20 cellular contexts compared by ENCODE assay signal in genomic region chr10:32295027-32295426, GRCh38. TPM values are rescaled to one million over a fixed set of nuclear protein-coding genes. Genes with fewer than 3 reads are reported as not detected.
DNase-seq lines count a peak whose midpoint lies in the region; ATAC-seq and TF ChIP-seq lines count a peak whose summit lies in the region.
"Had no signal": no experiment of that assay in that cellular context is flagged by ENCODE, and none has a peak within 500 bp of the region (broad histone marks: within the 10 kb centered on the region; RNA-seq: fewer than 3 reads in every experiment).

No MANE protein-coding gene starts in this region.

- H3K27me3 Mint-ChIP-seq in activated naive CD4-positive, alpha-beta T cell treated with anti-CD3 and anti-CD28 coated beads, Interleukin-2, amount 50 U/mL, for 24 hours: no peaks in the 10 kb centered on the region
- no peaks in the 10 kb centered on the region for H3K27me3 Mint-ChIP-seq in activated CD8-positive, alpha-beta T cell treated with anti-CD3 and anti-CD28 coated beads for 36 hours
- H3K27me3 Mint-ChIP-seq in stimulated activated naive CD8-positive, alpha-beta T cell treated with anti-CD3 and anti-CD28 coated beads, Interleukin-15, Interleukin-2, amounts not matched to agents 100 ng/mL and 50 ng/mL, for 24 hours: no peaks in the 10 kb centered on the region

- intact Hi-C loops in activated CD8-positive, alpha-beta T cell treated with anti-CD3 and anti-CD28 coated beads for 36 hours (cut with micrococcal nuclease): no loop called here

- H3F3A ChIP-seq in GM23248 (ENCODE audit: insufficient read depth): peaks cover 19% of the 10 kb centered on the region

- CTCF ChIA-PET in activated CD8-positive, alpha-beta T cell treated with anti-CD3 and anti-CD28 coated beads for 36 hours (lab: Charles Lee): interaction anchor here (1.0 to 1.5 kb wide), 3 partner anchors 19 to 75 kb away, joined by 3 read pairs; no protein-coding TSS in a partner anchor

- DNase-seq in activated naive CD4-positive, alpha-beta T cell (lab: John Stamatoyannopoulos, UW): no peak
- DNase-seq in activated CD8-positive, alpha-beta T cell treated with anti-CD3 and anti-CD28 coated beads for 36 hours: no peak
- DNase-seq in left lobe of liver (ENCODE audit: low spot score): no peak
- DNase-seq in COLO668 (lab: John Stamatoyannopoulos, UW; ENCODE audit: unreplicated experiment): no peak
- no peak for DNase-seq in central memory CD4-positive, alpha-beta T cell
- DNase-seq in GM23248: no peak
- DNase-seq: activated CD4-positive, alpha-beta T cell treated with anti-CD3 and anti-CD28 coated beads for 1 hour; activated CD8-positive, alpha-beta memory T cell treated with anti-CD3 and anti-CD28 coated beads, Interleukin-2, amount 50 U/mL, for 48 hours; brain microvascular endothelial cell; MV-4-11; NCI-H187 treated with DMSO at 0.1 percent for 48 hours; NCI-H446 treated with DMSO at 0.1 percent for 48 hours; NK-92 treated with Interleukin-12 subunit alpha and Interleukin-12 subunit beta, amount 100 ng/mL, for 24 hours; spleen; stimulated activated CD4-positive, alpha-beta T cell treated with anti-CD3 and anti-CD28 coated beads, Interleukin-4, amount 100 ng/mL, for 4 hours had no signal

- H3K27me3 ChIP-seq in GM23248 (replicated peaks; ENCODE audit: insufficient read depth): no peaks in the 10 kb centered on the region
- H3K27me3 ChIP-seq: brain microvascular endothelial cell, hepatocyte, neural progenitor cell, spleen, vagina had no signal

- no peak overlapping the region for H3K4me3 ChIP-seq in GM23248
- H3K4me3 ChIP-seq: hepatocyte, neural progenitor cell, spleen, vagina had no signal

- no peak overlapping the region for H3K9ac ChIP-seq in GM23248
- H3K9ac ChIP-seq: neural progenitor cell had no signal

- ATAC-seq in activated CD8-positive, alpha-beta T cell treated with anti-CD3 and anti-CD28 coated beads for 36 hours: peak; percentile 56
- peak; percentile 94 for ATAC-seq in left lobe of liver

- H3K36me3 ChIP-seq in GM23248 (ENCODE audit: low read depth): peaks cover 21% of the 10 kb centered on the region

- no peaks in the 10 kb centered on the region for H3K9me3 Mint-ChIP-seq in activated naive CD4-positive, alpha-beta T cell treated with anti-CD3 and anti-CD28 coated beads, Interleukin-2, amount 50 U/mL, for 24 hours
- no peaks in the 10 kb centered on the region for H3K9me3 Mint-ChIP-seq in activated CD8-positive, alpha-beta T cell treated with anti-CD3 and anti-CD28 coated beads for 36 hours
- H3K9me3 Mint-ChIP-seq in stimulated activated naive CD8-positive, alpha-beta T cell treated with anti-CD3 and anti-CD28 coated beads, Interleukin-15, Interleukin-2, amounts not matched to agents 100 ng/mL and 50 ng/mL, for 24 hours: no peaks in the 10 kb centered on the region

- H3K36me3 Mint-ChIP-seq in activated naive CD4-positive, alpha-beta T cell treated with anti-CD3 and anti-CD28 coated beads, Interleukin-2, amount 50 U/mL, for 24 hours: peaks cover 9% of the 10 kb centered on the region
- H3K36me3 Mint-ChIP-seq in activated CD8-positive, alpha-beta T cell treated with anti-CD3 and anti-CD28 coated beads for 36 hours (ENCODE audit: low read depth): peaks cover 15% of the 10 kb centered on the region
- peaks cover 20% of the 10 kb centered on the region for H3K36me3 Mint-ChIP-seq in stimulated activated naive CD8-positive, alpha-beta T cell treated with anti-CD3 and anti-CD28 coated beads, Interleukin-15, Interleukin-2, amounts not matched to agents 100 ng/mL and 50 ng/mL, for 24 hours (ENCODE audit: low read depth)

- peaks cover 49% of the 10 kb centered on the region for H3K4me1 Mint-ChIP-seq in activated naive CD4-positive, alpha-beta T cell treated with anti-CD3 and anti-CD28 coated beads, Interleukin-2, amount 50 U/mL, for 24 hours
- peaks cover 39% of the 10 kb centered on the region for H3K4me1 Mint-ChIP-seq in activated CD8-positive, alpha-beta T cell treated with anti-CD3 and anti-CD28 coated beads for 36 hours (ENCODE audit: low read depth)
- peaks cover 48% of the 10 kb centered on the region for H3K4me1 Mint-ChIP-seq in stimulated activated naive CD8-positive, alpha-beta T cell treated with anti-CD3 and anti-CD28 coated beads, Interleukin-15, Interleukin-2, amounts not matched to agents 100 ng/mL and 50 ng/mL, for 24 hours (ENCODE audit: low read depth)
- H3K4me1 Mint-ChIP-seq: neural progenitor cell had no signal

- TF ChIP-seq CTCF in activated CD8-positive, alpha-beta T cell treated with anti-CD3 and anti-CD28 coated beads for 36 hours (IDR thresholded peaks at IDR 0.05): no peak

- POLR2A ChIA-PET in activated CD8-positive, alpha-beta T cell treated with anti-CD3 and anti-CD28 coated beads for 36 hours (lab: Charles Lee): interaction anchor here (0.9 to 1.3 kb wide), 4 partner anchors 8 to 51 kb away, joined by 3 to 5 read pairs (median 4); no protein-coding TSS in a partner anchor

- WGBS in GM23248 (ENCODE audit: low coverage in 1 of 2, low lambda C conversion rate in 2 of 2, missing lambda C conversion rate in 2 of 2), 2 experiments: 98 to 100% methylated on average over 2 of the region's 2 CpGs

- no peak overlapping the region for H2AFZ ChIP-seq in GM23248
- H2AFZ ChIP-seq: hepatocyte, neural progenitor cell had no signal

- H3K9me3 ChIP-seq in GM23248 (ENCODE audit: low read depth): no peaks in the 10 kb centered on the region
- H3K9me3 ChIP-seq: spleen, vagina had no signal

- in situ Hi-C loops in GM23248 (cut with MboI): no loop called here

- peak overlapping the region; percentile 42 for H3K27ac Mint-ChIP-seq in activated naive CD4-positive, alpha-beta T cell treated with anti-CD3 and anti-CD28 coated beads, Interleukin-2, amount 50 U/mL, for 24 hours
- H3K27ac Mint-ChIP-seq in activated CD8-positive, alpha-beta T cell treated with anti-CD3 and anti-CD28 coated beads for 36 hours: peak overlapping the region; percentile 79
- peak overlapping the region; percentile 45 for H3K27ac Mint-ChIP-seq in stimulated activated naive CD8-positive, alpha-beta T cell treated with anti-CD3 and anti-CD28 coated beads, Interleukin-15, Interleukin-2, amounts not matched to agents 100 ng/mL and 50 ng/mL, for 24 hours
- H3K27ac Mint-ChIP-seq: neural progenitor cell had no signal

- no peak overlapping the region for H3K4me3 Mint-ChIP-seq in activated naive CD4-positive, alpha-beta T cell treated with anti-CD3 and anti-CD28 coated beads, Interleukin-2, amount 50 U/mL, for 24 hours
- no peak overlapping the region for H3K4me3 Mint-ChIP-seq in activated CD8-positive, alpha-beta T cell treated with anti-CD3 and anti-CD28 coated beads for 36 hours
- no peak overlapping the region for H3K4me3 Mint-ChIP-seq in stimulated activated naive CD8-positive, alpha-beta T cell treated with anti-CD3 and anti-CD28 coated beads, Interleukin-15, Interleukin-2, amounts not matched to agents 100 ng/mL and 50 ng/mL, for 24 hours
- H3K4me3 Mint-ChIP-seq: neural progenitor cell had no signal

- H3K9me2 ChIP-seq in GM23248 (ENCODE audit: insufficient read depth): no peaks in the 10 kb centered on the region

- H4K20me1 ChIP-seq in GM23248 (ENCODE audit: insufficient read depth): no peaks in the 10 kb centered on the region; the same call in 1 of the 2 replicates

- H3K4me1 ChIP-seq in GM23248 (ENCODE audit: insufficient read depth): peaks cover 14% of the 10 kb centered on the region
- H3K4me1 ChIP-seq: neural progenitor cell had no signal

- peaks cover 98% of the 10 kb centered on the region for H3K79me2 ChIP-seq in GM23248 (ENCODE audit: insufficient read depth)

- no peak overlapping the region for H3K4me2 ChIP-seq in GM23248 (ENCODE audit: unreplicated experiment)
- H3K4me2 ChIP-seq: hepatocyte, neural progenitor cell had no signal

- no peak overlapping the region for H3K27ac ChIP-seq in GM23248
- H3K27ac ChIP-seq: brain microvascular endothelial cell, hepatocyte, neural progenitor cell, vagina had no signal

RNA-seq across cellular contexts. Expression of gene EPC1, which starts 51.9 kb away (rescaled TPM):
- 10 to 100 TPM; 33.0 to 33.9 TPM for total RNA-seq in activated CD8-positive, alpha-beta T cell treated with anti-CD3 and anti-CD28 coated beads for 36 hours
- total RNA-seq in left lobe of liver: 9.6 TPM
- total RNA-seq in GM23248 (2014; rRNA removed; shearing (Covaris generic)): 12.5 and 19.1 TPM in 2 replicates
- polyA plus RNA-seq in GM23248 (2016; fragmentation: Nextera tagmentation; extraction: Ambion mirVana): 10.6 and 10.7 TPM in 2 replicates
